In the genomic region with DNA sequence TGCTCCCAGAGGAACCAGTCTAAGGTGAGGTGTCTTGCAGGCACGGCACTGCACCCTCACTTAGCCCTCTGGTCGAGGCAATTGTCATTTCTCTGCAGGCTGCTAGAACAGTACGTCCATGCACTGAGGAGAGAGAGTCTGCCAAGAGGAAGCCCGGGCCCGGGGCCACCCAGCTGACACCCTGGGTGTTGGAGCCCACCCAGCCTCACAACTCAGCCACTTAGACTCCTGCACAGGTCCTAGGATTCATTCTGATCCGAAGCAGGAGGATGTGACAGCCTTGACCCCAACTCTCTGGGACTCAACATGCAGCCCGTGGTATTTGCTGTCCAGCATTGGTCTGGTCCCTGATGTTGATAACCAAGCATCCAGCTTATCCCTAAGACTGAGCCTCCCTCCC, we compare ENCODE assay signal across 11 cellular contexts.
"Had no signal": no experiment of that assay in that cellular context is flagged by ENCODE, and none has a peak within 500 bp of the region (broad histone marks: within the 10 kb centered on the region; RNA-seq: fewer than 3 reads in every experiment).

No MANE protein-coding gene starts in this region.

- H3K4me1 ChIP-seq: parathyroid adenoma, tibial nerve had no signal

- H3K36me3 ChIP-seq: heart right ventricle, tibial nerve had no signal

- H3K27me3 ChIP-seq: tibial nerve had no signal

- H3K9ac ChIP-seq: parathyroid adenoma had no signal

- H3K4me1 Mint-ChIP-seq: activated B cell treated with CpG ODN at 0.5 μM for 24 hours had no signal

- H3K4me3 Mint-ChIP-seq: activated B cell treated with CpG ODN at 0.5 μM for 24 hours had no signal

- H3K9me3 Mint-ChIP-seq: activated B cell treated with CpG ODN at 0.5 μM for 24 hours had no signal

- DNase-seq: activated B cell treated with CpG ODN at 0.5 μM for 24 hours; activated CD4-positive, alpha-beta T cell treated with anti-CD3 and anti-CD28 coated beads, Interleukin-2, amount 50 U/mL, for 48 hours; activated CD8-positive, alpha-beta memory T cell treated with anti-CD3 and anti-CD28 coated beads, Interleukin-2, amount 50 U/mL, for 48 hours; activated naive CD4-positive, alpha-beta T cell; effector CD8-positive, alpha-beta T cell; heart right ventricle; mammary epithelial cell had no signal

- H2AFZ ChIP-seq: parathyroid adenoma had no signal

- ATAC-seq: heart right ventricle, left lobe of liver had no signal

- H3K9me3 ChIP-seq: heart right ventricle, tibial nerve had no signal

- H3K4me3 ChIP-seq: heart right ventricle, skin epidermis, tibial nerve had no signal

- H3K27ac Mint-ChIP-seq: activated B cell treated with CpG ODN at 0.5 μM for 24 hours had no signal

- H3K27ac ChIP-seq: heart right ventricle, parathyroid adenoma, skin epidermis, tibial nerve had no signal
